ENCODE assay signal across 8 cellular contexts in the genomic region with DNA sequence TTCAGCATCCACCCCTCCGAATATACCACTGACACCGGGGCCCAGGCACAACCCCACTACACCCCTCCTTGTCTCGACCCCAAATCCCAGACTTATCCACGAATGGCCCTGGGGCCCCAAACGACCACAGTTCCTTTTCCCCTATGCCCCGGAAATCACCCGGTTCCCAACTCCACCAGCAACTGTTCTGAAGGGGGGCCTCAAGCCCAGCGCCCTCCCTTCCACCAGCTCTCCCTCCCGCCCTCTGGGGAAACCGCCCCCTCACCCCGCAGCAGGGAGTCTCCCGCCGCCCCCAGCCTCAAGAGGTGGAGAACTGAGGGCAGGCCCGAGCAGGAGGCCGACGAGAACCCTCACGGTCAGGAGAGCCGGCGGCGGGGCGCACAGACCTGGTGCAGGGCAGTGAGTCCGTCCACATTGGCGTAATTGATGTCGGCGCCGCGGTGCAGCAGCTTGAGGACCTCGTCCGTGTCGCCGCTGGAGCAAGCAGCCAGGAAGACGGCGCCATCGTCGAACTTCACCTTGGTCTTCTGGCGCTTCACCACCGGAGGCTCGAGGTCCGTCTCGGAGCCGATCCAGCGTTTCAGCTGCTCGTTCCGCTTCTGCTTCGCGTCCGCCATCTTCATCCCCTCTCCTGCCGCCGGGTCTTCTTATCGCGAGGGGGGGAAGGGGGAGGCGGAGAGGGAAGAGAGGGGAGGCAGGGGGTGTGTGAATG. TPM values are rescaled to one million over a fixed set of nuclear protein-coding genes. Genes with fewer than 3 reads are reported as not detected.
DNase-seq lines count a peak whose midpoint lies in the region; ATAC-seq and TF ChIP-seq lines count a peak whose summit lies in the region.

No MANE protein-coding gene starts in this region.

- H3K4me1 ChIP-seq in CD4-positive, alpha-beta memory T cell (ENCODE audit: insufficient read depth, low read length): peaks cover 42% of the 10 kb centered on the region

- no peaks in the 10 kb centered on the region for H3K27me3 ChIP-seq in CD4-positive, alpha-beta memory T cell (ENCODE audit: insufficient read depth, low read length)
- H3K27me3 ChIP-seq in brain microvascular endothelial cell (replicated peaks): no peaks in the 10 kb centered on the region

- in situ Hi-C loops in brain microvascular endothelial cell (cut with HindIII; ENCODE audit: low pct_ligation_motif_present, low sequenced_read_pairs): no loop called here

- H3K9me3 ChIP-seq in CD4-positive, alpha-beta memory T cell (ENCODE audit: control insufficient read depth in 1 of 2, low read length in 2 of 2): no peaks in the 10 kb centered on the region

- peak overlapping the region; percentile 68 to 90 for H3K4me3 ChIP-seq in CD4-positive, alpha-beta memory T cell (ENCODE audit: low read length in 2 of 2)
- peak overlapping the region; percentile 93 for H3K4me3 ChIP-seq in brain microvascular endothelial cell (ENCODE audit: low read depth, low read length)

- peak; percentile 19 for ATAC-seq in GM19438 (IDR thresholded peaks at IDR 0.05; ENCODE audit: low read depth, unreplicated experiment)
- ATAC-seq in HG03558 (IDR thresholded peaks at IDR 0.05; ENCODE audit: extremely low read depth, unreplicated experiment): peak; percentile 3

- POLR2A ChIA-PET in CD4-positive, alpha-beta memory T cell (lab: Charles Lee; ENCODE audit: partially characterized antibody): interaction anchor here (0.6 to 1.4 kb wide), 4 partner anchors 39 to 336 kb away, joined by 3 to 6 read pairs (median 4); no protein-coding TSS in a partner anchor

- DNase-seq in CD4-positive, alpha-beta memory T cell: peak in 2 of 5 donors; percentile 55 to 69
- DNase-seq in T follicular helper cell (ENCODE audit: low read depth): peak; percentile 25
- peak; percentile 28 for DNase-seq in brain microvascular endothelial cell
- DNase-seq in immature natural killer cell: peak in 1 of 3 donors; percentile 54
- peak in 2 of 3 donors; percentile 22 to 30 for DNase-seq in stimulated activated CD4-positive, alpha-beta T cell treated with anti-CD3 and anti-CD28 coated beads, Interleukin-12 subunit alpha, Interleukin-12 subunit beta, amount 100 ng/mL, for 48 hours (ENCODE audit: low read depth in 2 of 3, low spot score in 1 of 3)
- DNase-seq in NCI-H2196 treated with DMSO at 0.1 percent for 48 hours (lab: John Stamatoyannopoulos, UW; ENCODE audit: unreplicated experiment): no peak

- peak overlapping the region; percentile 89 to 99 (median 98) for H3K27ac Mint-ChIP-seq in CD4-positive, alpha-beta memory T cell
- H3K27ac Mint-ChIP-seq in immature natural killer cell: peak overlapping the region; percentile 92 to 99 (median 94)

- H3K9me3 Mint-ChIP-seq in CD4-positive, alpha-beta memory T cell: peaks cover 0 to 3% (median 0%) of the 10 kb centered on the region in 8 donors
- H3K9me3 Mint-ChIP-seq in immature natural killer cell: no peaks in the 10 kb centered on the region

- H3K27me3 Mint-ChIP-seq in CD4-positive, alpha-beta memory T cell: no peaks in the 10 kb centered on the region
- peaks cover 6 to 18% (median 10%) of the 10 kb centered on the region in 3 donors for H3K27me3 Mint-ChIP-seq in immature natural killer cell (ENCODE audit: low read depth in 3 of 3)

- no peak for TF ChIP-seq CTCF in brain microvascular endothelial cell (IDR thresholded peaks at IDR 0.05; ENCODE audit: low read depth, low read length, missing control alignments)

- peaks cover 32 to 65% (median 45%) of the 10 kb centered on the region in 4 donors for H3K4me1 Mint-ChIP-seq in CD4-positive, alpha-beta memory T cell
- peaks cover 48 to 64% of the 10 kb centered on the region in 2 donors for H3K4me1 Mint-ChIP-seq in immature natural killer cell

- peak overlapping the region; percentile 91 to 100 (median 96) for H3K4me3 Mint-ChIP-seq in CD4-positive, alpha-beta memory T cell
- peak overlapping the region; percentile 90 to 99 (median 99) for H3K4me3 Mint-ChIP-seq in immature natural killer cell

- intact Hi-C loops in CD4-positive, alpha-beta memory T cell (cut with micrococcal nuclease): loop anchor here (2.0 kb wide), 2 partner anchors 48 to 252 kb away; no protein-coding TSS in a partner anchor

- H3K36me3 Mint-ChIP-seq in CD4-positive, alpha-beta memory T cell: peaks cover 0 to 22% of the 10 kb centered on the region in 2 donors
- no peaks in the 10 kb centered on the region for H3K36me3 Mint-ChIP-seq in immature natural killer cell

- CTCF ChIA-PET in CD4-positive, alpha-beta memory T cell (lab: Charles Lee; ENCODE audit: partially characterized antibody): interaction anchor here (1.3 to 2.8 kb wide), 4 partner anchors 43 to 253 kb away, joined by 3 to 12 read pairs (median 4); no protein-coding TSS in a partner anchor

- H3K36me3 ChIP-seq in CD4-positive, alpha-beta memory T cell (ENCODE audit: insufficient read depth, low read length): no peaks in the 10 kb centered on the region
- no peaks in the 10 kb centered on the region for H3K36me3 ChIP-seq in brain microvascular endothelial cell (replicated peaks)

- peak overlapping the region; percentile 91 for H3K27ac ChIP-seq in CD4-positive, alpha-beta memory T cell (ENCODE audit: low read depth, low read length)
- H3K27ac ChIP-seq in brain microvascular endothelial cell: peak overlapping the region; percentile 89

RNA-seq across cellular contexts. Expression of gene PPP1R12A, which starts 0.4 kb away (rescaled TPM):
- 100 to 1,000 TPM; 127 to 129 TPM for total RNA-seq in CD4-positive, alpha-beta memory T cell
- polyA plus RNA-seq in CD4-positive, alpha-beta memory T cell: 100 to 1,000 TPM in 1 of 2 donors, 10 to 100 TPM in 1; 73.1 to 130 TPM
- 100 to 1,000 TPM in 2 of 3 donors, 10 to 100 TPM in 1; 81.1 to 158 (median 103) TPM for polyA plus RNA-seq in immature natural killer cell
